Comparison of ENCODE assay signal across 17 cellular contexts in the genomic region with DNA sequence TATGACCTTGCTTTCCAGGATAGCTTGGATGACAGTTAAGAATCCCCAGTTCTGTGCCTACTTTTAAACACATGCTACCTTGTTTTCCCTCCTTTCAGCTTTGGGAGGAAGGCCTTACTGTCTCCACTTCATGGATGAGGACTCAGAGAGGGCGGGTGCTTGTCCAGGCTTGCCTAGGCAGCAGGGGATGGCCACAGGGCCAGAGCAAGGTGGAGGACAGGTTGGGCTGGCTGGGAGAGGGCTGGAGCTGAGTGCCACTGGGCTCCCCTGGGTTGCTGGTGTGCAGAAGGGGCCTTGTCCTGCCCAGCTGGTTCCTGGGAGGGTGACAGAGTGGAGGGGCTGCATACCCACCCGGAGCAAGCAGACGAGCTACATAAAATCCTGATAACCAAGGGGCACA.
"Had no signal": no experiment of that assay in that cellular context is flagged by ENCODE, and none has a peak within 500 bp of the region (broad histone marks: within the 10 kb centered on the region; RNA-seq: fewer than 3 reads in every experiment).

No MANE protein-coding gene starts in this region.

- H3K4me1 ChIP-seq: uterus had no signal

- H3K4me3 ChIP-seq: esophagus muscularis mucosa, heart left ventricle, left lung, skin epidermis, thyroid gland, uterus had no signal

- H3K36me3 Mint-ChIP-seq: activated naive CD8-positive, alpha-beta T cell treated with anti-CD3 and anti-CD28 coated beads for 36 hours had no signal

- H3K9me3 Mint-ChIP-seq: neural crest cell had no signal

- H2AFZ ChIP-seq: parathyroid adenoma had no signal

- H3K27me3 Mint-ChIP-seq: activated naive CD8-positive, alpha-beta T cell treated with anti-CD3 and anti-CD28 coated beads for 36 hours had no signal

- ATAC-seq: activated CD4-positive, CD25-positive, alpha-beta regulatory T cell treated with anti-CD3 and anti-CD28 coated beads, Interleukin-2, amount 50 U/mL, for 24 hours; heart left ventricle; left lung had no signal

- DNase-seq: activated gamma-delta T cell treated with Interleukin-2 at 50 U/mL for 16 hours; activated naive CD8-positive, alpha-beta T cell treated with anti-CD3 and anti-CD28 coated beads for 36 hours; activated T-cell treated with anti-CD3 and anti-CD28 coated beads, Interleukin-2, amount 50 U/mL, for 1 hour; brain microvascular endothelial cell; endodermal cell; foreskin fibroblast; islet precursor cell; left lung; T-helper 2 cell; uterus had no signal

- H3K27ac Mint-ChIP-seq: activated naive CD8-positive, alpha-beta T cell treated with anti-CD3 and anti-CD28 coated beads for 36 hours; endodermal cell had no signal

- H3K27ac ChIP-seq: brain microvascular endothelial cell, esophagus muscularis mucosa, left lung, parathyroid adenoma, uterus had no signal

- H3K36me3 ChIP-seq: brain microvascular endothelial cell, left lung, thyroid gland, uterus had no signal

- H3K9me3 ChIP-seq: esophagus muscularis mucosa, left lung, thyroid gland, uterus had no signal

- H3K9ac ChIP-seq: parathyroid adenoma had no signal

- H3K4me3 Mint-ChIP-seq: activated naive CD8-positive, alpha-beta T cell treated with anti-CD3 and anti-CD28 coated beads for 36 hours; endodermal cell; neural crest cell had no signal

- H3K27me3 ChIP-seq: brain microvascular endothelial cell, esophagus muscularis mucosa, heart left ventricle, left lung, thyroid gland, uterus had no signal
